Comparison of ENCODE assay signal across 13 cellular contexts in the genomic region with DNA sequence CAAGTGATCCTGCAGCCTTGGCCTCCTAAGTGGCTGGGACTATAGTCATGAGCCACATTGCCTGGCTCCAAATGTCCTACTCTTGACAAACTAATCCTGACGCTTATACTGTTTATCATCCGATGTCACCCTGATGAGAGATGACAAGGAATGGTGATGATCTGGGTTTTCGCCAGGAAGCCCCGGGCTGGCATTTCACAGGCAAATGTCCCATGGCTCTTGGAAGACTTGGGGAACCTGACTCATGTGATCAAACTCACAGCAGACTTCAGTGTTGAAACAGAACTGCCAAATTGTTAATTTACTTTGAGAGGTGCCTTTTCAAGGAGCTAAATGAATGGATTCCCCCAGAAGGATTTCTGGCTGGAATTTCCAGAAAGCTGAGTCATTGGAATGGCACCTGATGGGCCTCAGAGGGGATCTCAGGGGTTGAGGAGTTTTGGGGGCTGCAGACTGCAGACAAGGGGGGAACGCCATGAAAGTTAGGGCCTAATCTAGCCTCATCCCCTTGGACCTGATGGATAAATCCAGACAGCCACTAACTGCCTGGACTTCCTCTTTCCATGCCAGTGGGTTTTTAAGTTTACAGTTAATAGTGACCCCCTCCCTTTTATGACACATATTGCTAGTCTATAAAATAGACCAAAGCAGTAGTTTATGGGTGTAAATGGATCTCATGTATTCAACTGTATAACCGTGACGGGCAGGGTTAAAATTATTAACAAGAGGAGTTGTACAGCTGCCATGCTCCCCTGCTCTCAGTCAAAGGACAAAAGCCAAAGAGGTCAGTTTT.
DNase-seq lines count a peak whose midpoint lies in the region; ATAC-seq and TF ChIP-seq lines count a peak whose summit lies in the region.
"Had no signal": no experiment of that assay in that cellular context is flagged by ENCODE, and none has a peak within 500 bp of the region (broad histone marks: within the 10 kb centered on the region; RNA-seq: fewer than 3 reads in every experiment).

No MANE protein-coding gene starts in this region.

- WGBS in IMR-90 (ENCODE audit: extremely low coverage in 2 of 2, insufficient read length in 1 of 2), 2 experiments: 74% methylated on average over 3 of the region's 7 CpGs; no CpG with 5 or more reads in 1 of the 2 experiments
- 78% methylated on average over 7 of the region's 7 CpGs for WGBS in mammary epithelial cell (ENCODE audit: low coverage, missing lambda C conversion rate)
- 70% methylated on average over 7 of the region's 7 CpGs for WGBS in mesenchymal stem cell

- H2AFZ ChIP-seq in IMR-90 (replicated peaks; ENCODE audit: low read length, poor library complexity): peak overlapping the region; percentile 65
- H2AFZ ChIP-seq in mammary epithelial cell (ENCODE audit: low read depth, low read length): no peak overlapping the region
- H2AFZ ChIP-seq in mesenchymal stem cell (ENCODE audit: low read depth, low read length): no peak overlapping the region

- no peak overlapping the region for H3K18ac ChIP-seq in IMR-90 (ENCODE audit: low read depth, low read length)
- no peak overlapping the region for H3K18ac ChIP-seq in mesenchymal stem cell (ENCODE audit: low read depth in 1 of 2, low read length in 2 of 2)

- TF ChIP-seq CTCF in IMR-90 (conservative IDR thresholded peaks at IDR 0.05; ENCODE audit: low read depth, low read length) (no peak), mammary epithelial cell (conservative IDR thresholded peaks at IDR 0.05 in 1 of 2, IDR thresholded peaks at IDR 0.05 in 1 of 2; ENCODE audit: extremely low read depth in 1 of 2, insufficient read depth in 1 of 2, low read depth in 1 of 2, low read length in 2 of 2) (no peak)

- CTCF ChIA-PET in IMR-90 (lab: Yijun Ruan, JAX): interaction anchor here (0.9 kb wide), 1 partner anchor 9 kb away, joined by 3 read pairs; no protein-coding TSS in a partner anchor
- CTCF ChIA-PET in mammary epithelial cell (lab: Charles Lee; ENCODE audit: low non-redundant PET): no interaction called here

- H3K79me1 ChIP-seq in IMR-90 (ENCODE audit: low read depth in 1 of 2, low read length in 2 of 2) (no peaks in the 10 kb centered on the region), mesenchymal stem cell (replicated peaks; ENCODE audit: low read length, poor library complexity, severe bottlenecking) (no peaks in the 10 kb centered on the region)

- no peaks in the 10 kb centered on the region for H3K79me2 ChIP-seq in mammary epithelial cell (ENCODE audit: insufficient read depth, low read length)

- H2BK12ac ChIP-seq in mesenchymal stem cell (ENCODE audit: low read length in 2 of 2): peak overlapping the region in 1 of 2 experiments; percentile 26

- H3K27ac ChIP-seq in IMR-90 (ENCODE audit: insufficient read depth, low read length): no peak overlapping the region
- no peak overlapping the region for H3K27ac ChIP-seq in mammary epithelial cell (ENCODE audit: insufficient read depth, low read depth, low read length)
- peak overlapping the region; percentile 70 for H3K27ac ChIP-seq in mesenchymal stem cell (ENCODE audit: low read length, poor library complexity, severe bottlenecking)
- H3K27ac ChIP-seq: uterus, WERI-Rb-1 had no signal

- H3K9me3 ChIP-seq in IMR-90 (ENCODE audit: control insufficient read depth, insufficient read depth, low read length) (no peaks in the 10 kb centered on the region; the same call in 1 of the 2 replicates), mammary epithelial cell (replicated peaks; ENCODE audit: insufficient read depth, low read length) (no peaks in the 10 kb centered on the region), mesenchymal stem cell (ENCODE audit: control insufficient read depth, low read length) (no peaks in the 10 kb centered on the region)
- H3K9me3 ChIP-seq: BE2C, uterus had no signal

- DNase-seq in ACHN: peak; percentile 4
- DNase-seq in IMR-90: peak; percentile 34
- DNase-seq in mammary epithelial cell: peak; percentile 17
- peak; percentile 62 for DNase-seq in mesenchymal stem cell
- DNase-seq in HUDEP-2 (lab: John Stamatoyannopoulos, UW; ENCODE audit: unreplicated experiment in 76 of 76): no peak
- DNase-seq in NCI-H748 (lab: John Stamatoyannopoulos, UW; ENCODE audit: unreplicated experiment): no peak
- no peak for DNase-seq in GF-D8 (lab: John Stamatoyannopoulos, UW)
- DNase-seq: activated T-cell treated with anti-CD3 and anti-CD28 coated beads for 4 hours, BE2C, NCI-H2029 treated with DMSO at 0.1 percent for 48 hours, uterus, WERI-Rb-1 had no signal

- H3K36me3 ChIP-seq in IMR-90 (ENCODE audit: control insufficient read depth, insufficient read depth, low read length): no peaks in the 10 kb centered on the region
- no peaks in the 10 kb centered on the region for H3K36me3 ChIP-seq in mammary epithelial cell (ENCODE audit: insufficient read depth, low read length)
- no peaks in the 10 kb centered on the region for H3K36me3 ChIP-seq in mesenchymal stem cell (ENCODE audit: control insufficient read depth in 1 of 2, insufficient read depth in 2 of 2, low read depth in 1 of 2, low read length in 2 of 2)
- H3K36me3 ChIP-seq: BE2C, uterus, WERI-Rb-1 had no signal

- H2BK5ac ChIP-seq in IMR-90 (ENCODE audit: low read depth, low read length, poor library complexity, severe bottlenecking) (peak overlapping the region; percentile 9), mesenchymal stem cell (ENCODE audit: low read depth, low read length, poor library complexity, severe bottlenecking) (peak overlapping the region; percentile 9)

- H2BK20ac ChIP-seq in IMR-90 (ENCODE audit: low read depth, low read length): peak overlapping the region; percentile 8; the same call in 1 of the 2 replicates

- BruUV-seq in IMR-90 (replicated peaks; lab: Mats Ljungman, UMichigan): no TSS peak
- BruUV-seq in mammary epithelial cell (replicated peaks; lab: Mats Ljungman, UMichigan): no TSS peak

- H3K9me1 ChIP-seq in IMR-90 (ENCODE audit: insufficient read depth, low read length): peaks cover 9% of the 10 kb centered on the region; the same call in 1 of the 2 replicates

- H2BK15ac ChIP-seq in IMR-90 (ENCODE audit: low read depth, low read length): 0 out of 3 replicates have a peak overlapping the region, but pooled peaks have one; percentile 17
- H2BK15ac ChIP-seq in mesenchymal stem cell (ENCODE audit: low read depth, poor library complexity, severe bottlenecking): no peak overlapping the region

- no peak overlapping the region for H3K23ac ChIP-seq in IMR-90 (ENCODE audit: low read depth, low read length)
- no peak overlapping the region for H3K23ac ChIP-seq in mesenchymal stem cell (ENCODE audit: low read length in 2 of 2)

- no peak overlapping the region for H2AK9ac ChIP-seq in IMR-90 (replicated peaks; ENCODE audit: low read depth, low read length, poor library complexity)

- in situ Hi-C loops in ACHN (cut with HindIII; ENCODE audit: low pct_ligation_motif_present, low pct_unique_long_range_greater_than_20kb, low sequenced_read_pairs) (no loop called here), IMR-90 (cut with MboI; ENCODE audit: low sequenced_read_pairs) (no loop called here), mammary epithelial cell (cut with MboI; ENCODE audit: low sequenced_read_pairs in 2 of 2) (no loop called here)

- H4K91ac ChIP-seq in IMR-90 (ENCODE audit: insufficient read depth, low read depth, low read length) (no peak overlapping the region), mesenchymal stem cell (ENCODE audit: low read length) (no peak overlapping the region)

- H3K4me2 ChIP-seq in IMR-90 (ENCODE audit: low read depth, low read length) (no peak overlapping the region), mammary epithelial cell (ENCODE audit: insufficient read depth, low read depth, low read length) (no peak overlapping the region), mesenchymal stem cell (ENCODE audit: low read length, poor library complexity, severe bottlenecking) (peak overlapping the region; percentile 48)

- no peak overlapping the region for H3K9ac ChIP-seq in IMR-90 (ENCODE audit: low read depth, low read length)
- no peak overlapping the region for H3K9ac ChIP-seq in mammary epithelial cell (ENCODE audit: insufficient read depth, low read length)
- H3K9ac ChIP-seq in mesenchymal stem cell (ENCODE audit: low read length): no peak overlapping the region

- dilution Hi-C loops in IMR-90 (cut with HindIII; ENCODE audit: low sequenced_read_pairs, unreplicated experiment) (no loop called here), mammary epithelial cell (cut with HindIII; ENCODE audit: low sequenced_read_pairs) (no loop called here)

- H4K20me1 ChIP-seq in IMR-90 (ENCODE audit: insufficient read depth, low read length) (no peaks in the 10 kb centered on the region), mammary epithelial cell (ENCODE audit: insufficient read depth, low read length) (no peaks in the 10 kb centered on the region)

- intact Hi-C loops in IMR-90 (cut with micrococcal nuclease) (no loop called here), mammary epithelial cell (cut with micrococcal nuclease) (no loop called here)

- H4K8ac ChIP-seq in IMR-90 (ENCODE audit: low read depth in 2 of 2, low read length in 2 of 2) (peak overlapping the region in 1 of 2 experiments; percentile 18; a peak in 2 of 4 replicates), mesenchymal stem cell (ENCODE audit: low read length) (peak overlapping the region; percentile 35)

- no peak overlapping the region for H3K56ac ChIP-seq in IMR-90 (ENCODE audit: extremely low read depth, insufficient read depth, low read length)

- peak overlapping the region; percentile 71; the same call in 1 of the 2 replicates for H2AK5ac ChIP-seq in IMR-90 (ENCODE audit: low read depth, low read length)
- peak overlapping the region; percentile 16 for H2AK5ac ChIP-seq in mesenchymal stem cell (ENCODE audit: low read length, severe bottlenecking)

- no peak for TF ChIP-seq RAD21 in IMR-90 (IDR thresholded peaks at IDR 0.05; ENCODE audit: low read length)

- H3K14ac ChIP-seq in IMR-90 (replicated peaks; ENCODE audit: low read depth, low read length) (peak overlapping the region; percentile 51), mesenchymal stem cell (ENCODE audit: low read length in 2 of 2) (no peak overlapping the region)

- H3K4ac ChIP-seq in IMR-90 (ENCODE audit: low read depth, low read length) (peak overlapping the region; percentile 4), mesenchymal stem cell (ENCODE audit: low read depth in 1 of 2, low read length in 2 of 2) (no peak overlapping the region)

- POLR2A ChIA-PET in IMR-90 (lab: Charles Lee; ENCODE audit: unreplicated experiment): interaction anchor here (0.6 kb wide), 1 partner anchor 147 kb away, joined by 7 read pairs; a partner anchor contains a TSS

- H3K4me3 ChIP-seq in IMR-90 (ENCODE audit: insufficient read depth, low read depth, low read length) (no peak overlapping the region), mammary epithelial cell (replicated peaks in 1 of 3; ENCODE audit: insufficient read depth in 1 of 3, low read depth in 2 of 3, low read length in 3 of 3) (no peak overlapping the region), mesenchymal stem cell (ENCODE audit: insufficient read depth in 1 of 2, low read depth in 1 of 2, low read length in 2 of 2) (no peak overlapping the region)
- H3K4me3 ChIP-seq: uterus had no signal

- H2BK120ac ChIP-seq in IMR-90 (ENCODE audit: low read depth, low read length): peak overlapping the region; percentile 36; the same call in 1 of the 2 replicates
- H2BK120ac ChIP-seq in mesenchymal stem cell (ENCODE audit: low read depth, low read length): no peak overlapping the region

- H3K4me1 ChIP-seq in IMR-90 (ENCODE audit: control insufficient read depth, insufficient read depth, low read length) (peaks cover 8% of the 10 kb centered on the region), mammary epithelial cell (ENCODE audit: insufficient read depth, low read length) (no peaks in the 10 kb centered on the region), mesenchymal stem cell (ENCODE audit: control insufficient read depth, insufficient read depth, low read depth, low read length) (peaks cover 12% of the 10 kb centered on the region)
- H3K4me1 ChIP-seq: BE2C, uterus had no signal

- no peaks in the 10 kb centered on the region for H3K27me3 ChIP-seq in IMR-90 (ENCODE audit: control insufficient read depth, insufficient read depth, low read length)
- no peaks in the 10 kb centered on the region for H3K27me3 ChIP-seq in mammary epithelial cell (ENCODE audit: insufficient read depth, low read length)
- no peaks in the 10 kb centered on the region for H3K27me3 ChIP-seq in mesenchymal stem cell (ENCODE audit: control insufficient read depth in 1 of 2, insufficient read depth in 1 of 2, low read length in 2 of 2)
- H3K27me3 ChIP-seq: BE2C, uterus had no signal

- peak; percentile 42; the same call in 1 of the 2 replicates for ATAC-seq in IMR-90 (ENCODE audit: low read depth)
- ATAC-seq in HG03571 (IDR thresholded peaks at IDR 0.05; ENCODE audit: unreplicated experiment): no peak

- TF ChIP-seq POLR2A in IMR-90 (IDR thresholded peaks at IDR 0.05; ENCODE audit: low read depth, low read length): no peak

- H4K5ac ChIP-seq in IMR-90 (ENCODE audit: low read depth, low read length): no peak overlapping the region

Comparison
In these comparisons a context has a peak if more than half of its experiments do, and no peak if none do; other contexts are left out.
1. DNase-seq: peak in ACHN (single experiment), IMR-90 (single experiment), mammary epithelial cell (single experiment) and mesenchymal stem cell (single experiment); none in HUDEP-2 (0 of 76), NCI-H748 (single experiment) and GF-D8 (single experiment).